8 cellular contexts compared by ENCODE assay signal in genomic region chr3:44478055-44478468, GRCh38. TPM values are rescaled to one million over a fixed set of nuclear protein-coding genes. Genes with fewer than 3 reads are reported as not detected.
DNase-seq lines count a peak whose midpoint lies in the region; ATAC-seq and TF ChIP-seq lines count a peak whose summit lies in the region.

No MANE protein-coding gene starts in this region.

- H3K36me3 ChIP-seq in iPS-20b (ENCODE audit: insufficient read depth, low read depth, low read length) (no peaks in the 10 kb centered on the region), suprapubic skin (no peaks in the 10 kb centered on the region)

- peak overlapping the region; percentile 81 for H3K4me3 ChIP-seq in iPS-20b (ENCODE audit: low read length)
- H3K4me3 ChIP-seq in suprapubic skin = peak overlapping the region; percentile 88

- H3K27ac ChIP-seq in iPS-20b (ENCODE audit: low read length) (no peak overlapping the region), suprapubic skin (no peak overlapping the region)

- no peaks in the 10 kb centered on the region for H3K36me3 Mint-ChIP-seq in activated CD4-positive, alpha-beta T cell treated with anti-CD3 and anti-CD28 coated beads, Interleukin-2, amount 10 ng/mL, durations not matched to agents 24 days and 14 days (ENCODE audit: low read depth)
- no peaks in the 10 kb centered on the region for H3K36me3 Mint-ChIP-seq in activated CD4-positive, alpha-beta memory T cell treated with anti-CD3 and anti-CD28 coated beads for 36 hours

- CTCF ChIA-PET in activated CD4-positive, alpha-beta memory T cell treated with anti-CD3 and anti-CD28 coated beads for 36 hours (lab: Charles Lee) = interaction anchor here (0.7 to 0.8 kb wide), 3 partner anchors 33 to 53 kb away, joined by 3 to 4 read pairs (median 3); no protein-coding TSS in a partner anchor

- no peaks in the 10 kb centered on the region for H3K9me3 Mint-ChIP-seq in activated CD4-positive, alpha-beta T cell treated with anti-CD3 and anti-CD28 coated beads, Interleukin-2, amount 10 ng/mL, durations not matched to agents 24 days and 14 days
- H3K9me3 Mint-ChIP-seq in activated CD4-positive, alpha-beta memory T cell treated with anti-CD3 and anti-CD28 coated beads for 36 hours = no peaks in the 10 kb centered on the region

- no peak for TF ChIP-seq POLR2A in suprapubic skin (IDR thresholded peaks at IDR 0.05)

- TF ChIP-seq CTCF in suprapubic skin (IDR thresholded peaks at IDR 0.05) = no peak

- H3K4me3 Mint-ChIP-seq in activated CD4-positive, alpha-beta T cell treated with anti-CD3 and anti-CD28 coated beads, Interleukin-2, amount 10 ng/mL, durations not matched to agents 24 days and 14 days = peak overlapping the region; percentile 94
- peak overlapping the region; percentile 85 for H3K4me3 Mint-ChIP-seq in activated CD4-positive, alpha-beta memory T cell treated with anti-CD3 and anti-CD28 coated beads for 36 hours

- H3K4me1 Mint-ChIP-seq in activated CD4-positive, alpha-beta T cell treated with anti-CD3 and anti-CD28 coated beads, Interleukin-2, amount 10 ng/mL, durations not matched to agents 24 days and 14 days = peaks cover 18% of the 10 kb centered on the region
- H3K4me1 Mint-ChIP-seq in activated CD4-positive, alpha-beta memory T cell treated with anti-CD3 and anti-CD28 coated beads for 36 hours (ENCODE audit: low read depth) = peaks cover 20% of the 10 kb centered on the region

- POLR2A ChIA-PET in activated CD4-positive, alpha-beta memory T cell treated with anti-CD3 and anti-CD28 coated beads for 36 hours (lab: Charles Lee) = interaction anchor here (0.7 to 1.3 kb wide), 3 partner anchors 33 to 140 kb away, joined by 3 to 8 read pairs (median 6); partner anchors contain the start of gene TCAIM

- whole genome bisulfite sequencing in suprapubic skin = 58% methylated on average over 4 of the region's 4 CpGs

- H3K27me3 ChIP-seq in iPS-20b (ENCODE audit: insufficient read depth, low read length) = no peaks in the 10 kb centered on the region; the same call in 1 of the 2 replicates
- no peaks in the 10 kb centered on the region for H3K27me3 ChIP-seq in suprapubic skin

- H3K27me3 Mint-ChIP-seq in activated CD4-positive, alpha-beta T cell treated with anti-CD3 and anti-CD28 coated beads, Interleukin-2, amount 10 ng/mL, durations not matched to agents 24 days and 14 days = no peaks in the 10 kb centered on the region
- no peaks in the 10 kb centered on the region for H3K27me3 Mint-ChIP-seq in activated CD4-positive, alpha-beta memory T cell treated with anti-CD3 and anti-CD28 coated beads for 36 hours

- peak overlapping the region; percentile 90 for H3K27ac Mint-ChIP-seq in activated CD4-positive, alpha-beta T cell treated with anti-CD3 and anti-CD28 coated beads, Interleukin-2, amount 10 ng/mL, durations not matched to agents 24 days and 14 days
- H3K27ac Mint-ChIP-seq in activated CD4-positive, alpha-beta memory T cell treated with anti-CD3 and anti-CD28 coated beads for 36 hours = no peak overlapping the region

- TF ChIP-seq EP300 in suprapubic skin (IDR thresholded peaks at IDR 0.05) = no peak

- H3K4me1 ChIP-seq in iPS-20b (ENCODE audit: insufficient read depth, low read length) = peaks cover 6% of the 10 kb centered on the region; the same call in 1 of the 2 replicates
- peaks cover 33% of the 10 kb centered on the region for H3K4me1 ChIP-seq in suprapubic skin

- intact Hi-C loops in activated CD4-positive, alpha-beta T cell treated with anti-CD3 and anti-CD28 coated beads, Interleukin-2, amount 10 ng/mL, durations not matched to agents 24 days and 14 days (cut with micrococcal nuclease) = loop anchor here (5.0 kb wide), 1 partner anchor 156 kb away; no protein-coding TSS in a partner anchor
- intact Hi-C loops in activated CD4-positive, alpha-beta memory T cell treated with anti-CD3 and anti-CD28 coated beads for 36 hours (cut with micrococcal nuclease) = no loop called here

- peak overlapping the region; percentile 72; the same call in 1 of the 2 replicates for H3K9ac ChIP-seq in iPS-20b (ENCODE audit: low read depth, low read length)

- H3K9me3 ChIP-seq in iPS-20b (ENCODE audit: insufficient read depth, low read depth, low read length) = no peaks in the 10 kb centered on the region
- no peaks in the 10 kb centered on the region for H3K9me3 ChIP-seq in suprapubic skin

- DNase-seq in activated CD4-positive, alpha-beta T cell treated with anti-CD3 and anti-CD28 coated beads, Interleukin-2, amount 10 ng/mL, durations not matched to agents 24 days and 14 days = no peak
- DNase-seq in activated CD4-positive, alpha-beta T cell treated with anti-CD3 and anti-CD28 coated beads, Interleukin-2, amount 50 U/mL, for 4 hours = no peak
- no peak for DNase-seq in activated CD4-positive, alpha-beta memory T cell treated with anti-CD3 and anti-CD28 coated beads for 36 hours
- DNase-seq in suprapubic skin (ENCODE audit: low spot score in 2 of 2) (no peak), hippocampal formation (lab: John Stamatoyannopoulos, UW) (no peak)
- no peak for DNase-seq in stimulated activated CD4-positive, alpha-beta T cell treated with anti-CD3 and anti-CD28 coated beads, Interleukin-4, amount 100 ng/mL, for 1 hour

- ATAC-seq in HG03354 (IDR thresholded peaks at IDR 0.05; ENCODE audit: poor library complexity, severe bottlenecking, unreplicated experiment) = no peak

RNA-seq across cellular contexts. Expression of gene ZNF445, which starts 0.6 kb away (rescaled TPM):
- total RNA-seq in activated CD4-positive, alpha-beta T cell treated with anti-CD3 and anti-CD28 coated beads, Interleukin-2, amount 10 ng/mL, durations not matched to agents 24 days and 14 days = 17.7 and 19.8 TPM in 2 replicates
- 10 to 100 TPM; 16.6 to 18.7 TPM for total RNA-seq in activated CD4-positive, alpha-beta memory T cell treated with anti-CD3 and anti-CD28 coated beads for 36 hours
- total RNA-seq in suprapubic skin = 10 to 100 TPM in 1 of 4 donors, 1 to 10 TPM in 3; 5.7 to 19.8 (median 7.8) TPM
